Comparison of ENCODE assay signal across 19 cellular contexts in genomic region chr13:43261018-43261417, GRCh38.
A peak's percentile ranks its signal among the peaks of the same experiment; 100 is the strongest.
DNase-seq lines count a peak whose midpoint lies in the region; ATAC-seq and TF ChIP-seq lines count a peak whose summit lies in the region.
"Had no signal": no experiment of that assay in that cellular context is flagged by ENCODE, and none has a peak within 500 bp of the region (broad histone marks: within the 10 kb centered on the region; RNA-seq: fewer than 3 reads in every experiment).

No MANE protein-coding gene starts in this region.

- peak in 1 of 2 experiments; percentile 42; a peak in 1 of 4 replicates for TF ChIP-seq EP300 in SK-N-SH (IDR thresholded peaks at IDR 0.05; ENCODE audit: borderline replicate concordance in 1 of 2, low read depth in 1 of 2, low read length in 1 of 2)

- ATAC-seq in GM21786 (IDR thresholded peaks at IDR 0.05; ENCODE audit: unreplicated experiment): no peak
- no peak for ATAC-seq in GM21717 (IDR thresholded peaks at IDR 0.05; ENCODE audit: unreplicated experiment)

- intact Hi-C loops in head of caudate nucleus (cut with DNase I): no loop called here

- DNase-seq in EL (peak; percentile 76), SK-N-SH (no peak), fibroblast of mammary gland (ENCODE audit: low read depth) (peak; percentile 85), renal cortical epithelial cell (ENCODE audit: low read depth) (peak; percentile 71), head of caudate nucleus (no peak), erythroblast (lab: John Stamatoyannopoulos, UW) (no peak)
- DNase-seq: activated CD4-positive, alpha-beta T cell treated with anti-CD3 and anti-CD28 coated beads for 48 hours; activated T-cell treated with anti-CD3 and anti-CD28 coated beads, Interleukin-2, amount 50 U/mL, for 1 hour; GDM1; hippocampal formation; left ventricle myocardium inferior; naive B cell; NCI-H187 treated with DMSO at 0.1 percent for 48 hours; NCI-H69; Right ventricle myocardium superior; stimulated activated CD4-positive, alpha-beta T cell treated with anti-CD3 and anti-CD28 coated beads, Interleukin-15, amount 100 ng/mL, for 24 hours had no signal

- no peak overlapping the region for H3K4me2 ChIP-seq in SK-N-SH

- no peaks in the 10 kb centered on the region for H3K27me3 ChIP-seq in SK-N-SH (ENCODE audit: insufficient read depth)

- no peak for TF ChIP-seq RAD21 in SK-N-SH (IDR thresholded peaks at IDR 0.05; ENCODE audit: low read length)

- no peaks in the 10 kb centered on the region for H3K9me2 ChIP-seq in SK-N-SH

- CTCF ChIA-PET in SK-N-SH (lab: Yijun Ruan, JAX): no interaction called here

- no peaks in the 10 kb centered on the region for H3K36me3 ChIP-seq in SK-N-SH (replicated peaks in 1 of 2; ENCODE audit: control insufficient read depth in 1 of 2, insufficient read depth in 2 of 2, low read length in 1 of 2)
- H3K36me3 ChIP-seq: left ventricle myocardium inferior had no signal

- no peaks in the 10 kb centered on the region for H3K4me1 ChIP-seq in SK-N-SH (ENCODE audit: control insufficient read depth in 1 of 2, insufficient read depth in 2 of 2, low read depth in 1 of 2, low read length in 1 of 2)
- H3K4me1 ChIP-seq: left ventricle myocardium inferior had no signal

- H3K4me3 ChIP-seq in SK-N-SH (ENCODE audit: low read depth in 2 of 2, low read length in 1 of 2): no peak overlapping the region
- H3K4me3 ChIP-seq in fibroblast of mammary gland (ENCODE audit: control insufficient read depth, low read depth, low read length): no peak overlapping the region
- H3K4me3 ChIP-seq: left ventricle myocardium inferior had no signal

- H3K9ac ChIP-seq in SK-N-SH: no peak overlapping the region

- POLR2A ChIA-PET in SK-N-SH (lab: Yijun Ruan, JAX): no interaction called here

- H3K27ac ChIP-seq in SK-N-SH (ENCODE audit: low read depth in 2 of 2, low read length in 1 of 2): peak overlapping the region in 1 of 2 experiments; percentile 44; a peak in 2 of 4 replicates
- H3K27ac ChIP-seq: HL-60, left ventricle myocardium inferior had no signal

- no peaks in the 10 kb centered on the region for H3F3A ChIP-seq in SK-N-SH (replicated peaks; ENCODE audit: insufficient read depth)

- no peak for TF ChIP-seq POLR2A in erythroblast (IDR thresholded peaks at IDR 0.05; ENCODE audit: low read length)

- no peaks in the 10 kb centered on the region for H3K9me3 ChIP-seq in SK-N-SH
- H3K9me3 ChIP-seq: left ventricle myocardium inferior had no signal

- no peak overlapping the region for H2AFZ ChIP-seq in SK-N-SH (ENCODE audit: low read depth)

- no peaks in the 10 kb centered on the region for H3K79me2 ChIP-seq in SK-N-SH (ENCODE audit: insufficient read depth)

- no peaks in the 10 kb centered on the region for H4K20me1 ChIP-seq in SK-N-SH (ENCODE audit: insufficient read depth)

- TF ChIP-seq CTCF in SK-N-SH (IDR thresholded peaks at IDR 0.05) (no peak), fibroblast of mammary gland (conservative IDR thresholded peaks at IDR 0.05; ENCODE audit: control insufficient read depth, insufficient read depth, low read depth, low read length) (no peak)

- 53% methylated on average over 4 of the region's 4 CpGs for WGBS in SK-N-SH (ENCODE audit: low lambda C conversion rate)

TF ChIP-seq in SK-N-SH, 30 proteins besides CTCF, POLR2A, EP300 and RAD21 (continues in another document):
- TF ChIP-seq TEAD4 (IDR thresholded peaks at IDR 0.05; ENCODE audit: borderline replicate concordance, insufficient read depth) (peak; percentile 46; the same call in 1 of the 2 replicates), RXRA (IDR thresholded peaks at IDR 0.05; ENCODE audit: borderline replicate concordance, low read depth) (no peak), USF2 (IDR thresholded peaks at IDR 0.05; ENCODE audit: borderline replicate concordance, low read depth, low read length) (no peak), RFX5 (IDR thresholded peaks at IDR 0.05; ENCODE audit: low read length) (no peak), ZBTB33 (IDR thresholded peaks at IDR 0.05; ENCODE audit: borderline replicate concordance, low read depth) (no peak), TCF12 (IDR thresholded peaks at IDR 0.05) (peak; percentile 75), SMC3 (IDR thresholded peaks at IDR 0.05; ENCODE audit: low read depth, low read length) (no peak), NFIC (IDR thresholded peaks at IDR 0.05; ENCODE audit: borderline replicate concordance) (0 out of 2 replicates have a peak, but pooled peaks have one; percentile 30), FOSL2 (IDR thresholded peaks at IDR 0.05; ENCODE audit: borderline replicate concordance, low read depth) (no peak), TAF1 (IDR thresholded peaks at IDR 0.05; ENCODE audit: borderline replicate concordance, low read depth, low read length) (no peak), POLR2AphosphoS5 (IDR thresholded peaks at IDR 0.05; ENCODE audit: low read depth, low read length) (no peak), MXI1 (IDR thresholded peaks at IDR 0.05; ENCODE audit: low read depth, low read length) (no peak), FOXJ3 (CRISPR knock-in tag; IDR thresholded peaks at IDR 0.05) (no peak), YY1 (IDR thresholded peaks at IDR 0.05; ENCODE audit: low read depth) (no peak), SIN3A (IDR thresholded peaks at IDR 0.05; ENCODE audit: borderline replicate concordance, low read depth, low read length) (no peak), MEF2A (IDR thresholded peaks at IDR 0.05; ENCODE audit: borderline replicate concordance, low read depth) (no peak), CHD2 (IDR thresholded peaks at IDR 0.05; ENCODE audit: low read length, partially characterized antibody) (no peak), PBX3 (IDR thresholded peaks at IDR 0.05) (peak; percentile 72), GATA2 (CRISPR knock-in tag; IDR thresholded peaks at IDR 0.05) (no peak), FOXM1 (IDR thresholded peaks at IDR 0.05; ENCODE audit: low read depth) (no peak), JUND (IDR thresholded peaks at IDR 0.05) (peak; percentile 57)
- TF ChIP-seq, protein P1, sequence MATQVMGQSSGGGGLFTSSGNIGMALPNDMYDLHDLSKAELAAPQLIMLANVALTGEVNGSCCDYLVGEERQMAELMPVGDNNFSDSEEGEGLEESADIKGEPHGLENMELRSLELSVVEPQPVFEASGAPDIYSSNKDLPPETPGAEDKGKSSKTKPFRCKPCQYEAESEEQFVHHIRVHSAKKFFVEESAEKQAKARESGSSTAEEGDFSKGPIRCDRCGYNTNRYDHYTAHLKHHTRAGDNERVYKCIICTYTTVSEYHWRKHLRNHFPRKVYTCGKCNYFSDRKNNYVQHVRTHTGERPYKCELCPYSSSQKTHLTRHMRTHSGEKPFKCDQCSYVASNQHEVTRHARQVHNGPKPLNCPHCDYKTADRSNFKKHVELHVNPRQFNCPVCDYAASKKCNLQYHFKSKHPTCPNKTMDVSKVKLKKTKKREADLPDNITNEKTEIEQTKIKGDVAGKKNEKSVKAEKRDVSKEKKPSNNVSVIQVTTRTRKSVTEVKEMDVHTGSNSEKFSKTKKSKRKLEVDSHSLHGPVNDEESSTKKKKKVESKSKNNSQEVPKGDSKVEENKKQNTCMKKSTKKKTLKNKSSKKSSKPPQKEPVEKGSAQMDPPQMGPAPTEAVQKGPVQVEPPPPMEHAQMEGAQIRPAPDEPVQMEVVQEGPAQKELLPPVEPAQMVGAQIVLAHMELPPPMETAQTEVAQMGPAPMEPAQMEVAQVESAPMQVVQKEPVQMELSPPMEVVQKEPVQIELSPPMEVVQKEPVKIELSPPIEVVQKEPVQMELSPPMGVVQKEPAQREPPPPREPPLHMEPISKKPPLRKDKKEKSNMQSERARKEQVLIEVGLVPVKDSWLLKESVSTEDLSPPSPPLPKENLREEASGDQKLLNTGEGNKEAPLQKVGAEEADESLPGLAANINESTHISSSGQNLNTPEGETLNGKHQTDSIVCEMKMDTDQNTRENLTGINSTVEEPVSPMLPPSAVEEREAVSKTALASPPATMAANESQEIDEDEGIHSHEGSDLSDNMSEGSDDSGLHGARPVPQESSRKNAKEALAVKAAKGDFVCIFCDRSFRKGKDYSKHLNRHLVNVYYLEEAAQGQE (IDR thresholded peaks at IDR 0.05; ENCODE audit: low read depth, low read length): no peak

Comparison
In these comparisons a context has a peak if more than half of its experiments do, and no peak if none do; other contexts are left out.
1. DNase-seq: peak in EL (single experiment), fibroblast of mammary gland (single experiment) and renal cortical epithelial cell (single experiment); none in SK-N-SH (single experiment), head of caudate nucleus (0 of 42) and erythroblast (0 of 2).